1 cellular context compared by ENCODE assay signal in genomic region chr4:151801547-151802516, GRCh38.
TF ChIP-seq lines count a peak whose summit lies in the region.

No MANE protein-coding gene starts in this region.

TF ChIP-seq in HEK293, 187 proteins besides CTCF, POLR2A, EP300 and RAD21 (continued from another document):
- TF ChIP-seq, protein P1, sequence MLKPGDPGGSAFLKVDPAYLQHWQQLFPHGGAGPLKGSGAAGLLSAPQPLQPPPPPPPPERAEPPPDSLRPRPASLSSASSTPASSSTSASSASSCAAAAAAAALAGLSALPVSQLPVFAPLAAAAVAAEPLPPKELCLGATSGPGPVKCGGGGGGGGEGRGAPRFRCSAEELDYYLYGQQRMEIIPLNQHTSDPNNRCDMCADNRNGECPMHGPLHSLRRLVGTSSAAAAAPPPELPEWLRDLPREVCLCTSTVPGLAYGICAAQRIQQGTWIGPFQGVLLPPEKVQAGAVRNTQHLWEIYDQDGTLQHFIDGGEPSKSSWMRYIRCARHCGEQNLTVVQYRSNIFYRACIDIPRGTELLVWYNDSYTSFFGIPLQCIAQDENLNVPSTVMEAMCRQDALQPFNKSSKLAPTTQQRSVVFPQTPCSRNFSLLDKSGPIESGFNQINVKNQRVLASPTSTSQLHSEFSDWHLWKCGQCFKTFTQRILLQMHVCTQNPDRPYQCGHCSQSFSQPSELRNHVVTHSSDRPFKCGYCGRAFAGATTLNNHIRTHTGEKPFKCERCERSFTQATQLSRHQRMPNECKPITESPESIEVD (tag by site-specific recombination; IDR thresholded peaks at IDR 0.05), result peak; percentile 70
- no peak for TF ChIP-seq ZNF184 (tag by site-specific recombination; IDR thresholded peaks at IDR 0.05)
- no peak for TF ChIP-seq ZBTB8A (tag by site-specific recombination; IDR thresholded peaks at IDR 0.05)
- no peak for TF ChIP-seq ZNF664 (tag by site-specific recombination; IDR thresholded peaks at IDR 0.05)
- TF ChIP-seq, protein P2, sequence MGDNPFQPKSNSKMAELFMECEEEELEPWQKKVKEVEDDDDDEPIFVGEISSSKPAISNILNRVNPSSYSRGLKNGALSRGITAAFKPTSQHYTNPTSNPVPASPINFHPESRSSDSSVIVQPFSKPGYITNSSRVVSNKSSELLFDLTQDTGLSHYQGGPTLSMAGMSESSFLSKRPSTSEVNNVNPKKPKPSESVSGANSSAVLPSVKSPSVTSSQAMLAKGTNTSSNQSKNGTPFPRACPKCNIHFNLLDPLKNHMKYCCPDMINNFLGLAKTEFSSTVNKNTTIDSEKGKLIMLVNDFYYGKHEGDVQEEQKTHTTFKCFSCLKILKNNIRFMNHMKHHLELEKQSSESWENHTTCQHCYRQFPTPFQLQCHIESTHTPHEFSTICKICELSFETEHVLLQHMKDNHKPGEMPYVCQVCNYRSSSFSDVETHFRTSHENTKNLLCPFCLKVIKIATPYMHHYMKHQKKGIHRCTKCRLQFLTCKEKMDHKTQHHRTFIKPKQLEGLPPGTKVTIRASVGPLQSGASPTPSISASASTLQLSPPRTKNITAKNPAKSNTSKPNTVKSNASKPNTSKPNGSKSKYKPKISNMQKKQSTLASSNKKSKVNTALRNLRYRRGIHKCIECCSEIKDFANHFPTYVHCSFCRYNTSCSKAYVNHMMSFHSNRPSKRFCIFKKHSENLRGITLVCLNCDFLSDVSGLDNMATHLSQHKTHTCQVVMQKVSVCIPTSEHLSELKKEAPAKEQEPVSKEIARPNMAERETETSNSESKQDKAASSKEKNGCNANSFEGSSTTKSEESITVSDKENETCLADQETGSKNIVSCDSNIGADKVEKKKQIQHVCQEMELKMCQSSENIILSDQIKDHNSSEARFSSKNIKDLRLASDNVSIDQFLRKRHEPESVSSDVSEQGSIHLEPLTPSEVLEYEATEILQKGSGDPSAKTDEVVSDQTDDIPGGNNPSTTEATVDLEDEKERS (tag by site-specific recombination; IDR thresholded peaks at IDR 0.05), result no peak
- TF ChIP-seq ZNF341 (tag by site-specific recombination; IDR thresholded peaks at IDR 0.05; ENCODE audit: low read depth), result no peak
- TF ChIP-seq REPIN1 (tag by site-specific recombination; IDR thresholded peaks at IDR 0.05; ENCODE audit: low read depth), result no peak
- no peak for TF ChIP-seq ZNF596 (tag by site-specific recombination; IDR thresholded peaks at IDR 0.05)
